20 cellular contexts compared by ENCODE assay signal in the genomic region with DNA sequence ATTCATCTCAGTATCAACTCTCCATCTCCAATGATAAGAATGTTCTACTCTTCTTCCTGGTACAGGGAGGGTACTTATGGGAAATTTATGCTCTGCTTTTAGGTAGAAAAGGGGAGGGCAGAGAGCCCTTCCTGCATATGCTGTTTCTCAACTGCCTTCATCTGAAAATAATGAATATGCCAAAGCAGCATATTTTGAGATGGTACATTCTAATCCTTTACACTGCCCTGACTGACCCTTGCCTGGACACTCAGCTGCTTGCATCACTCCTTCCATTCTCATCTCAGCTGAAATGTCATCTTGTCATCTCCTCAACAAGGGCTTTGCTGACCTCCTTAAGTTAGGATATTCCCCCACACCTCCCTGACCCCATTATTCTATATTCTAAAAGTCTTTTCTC.
"Had no signal": no experiment of that assay in that cellular context is flagged by ENCODE, and none has a peak within 500 bp of the region (broad histone marks: within the 10 kb centered on the region; RNA-seq: fewer than 3 reads in every experiment).

No MANE protein-coding gene starts in this region.

- H3K36me3 ChIP-seq: neutrophil had no signal

- FAIRE-seq: frontal cortex, islet of Langerhans had no signal

- H3K4me3 Mint-ChIP-seq: activated CD4-positive, alpha-beta T cell treated with anti-CD3 and anti-CD28 coated beads, Interleukin-2, amount 10 ng/mL, durations not matched to agents 24 days and 14 days; activated CD8-positive, alpha-beta T cell treated with anti-CD3 and anti-CD28 coated beads, Interleukin-2, amount 10 ng/mL, durations not matched to agents 7 days and 5 days; brain; central memory CD8-positive, alpha-beta T cell; memory B cell; naive thymus-derived CD8-positive, alpha-beta T cell; stimulated activated naive CD8-positive, alpha-beta T cell treated with anti-CD3 and anti-CD28 coated beads, Interleukin-15, Interleukin-2, amounts not matched to agents 100 ng/mL and 50 ng/mL, for 24 hours had no signal

- H3K27me3 ChIP-seq: neutrophil, testis had no signal

- H3K9me3 ChIP-seq: neutrophil, testis had no signal

- ATAC-seq: activated CD8-positive, alpha-beta T cell treated with anti-CD3 and anti-CD28 coated beads, Interleukin-2, amount 10 ng/mL, durations not matched to agents 7 days and 5 days; activated naive CD4-positive, alpha-beta T cell treated with anti-CD3 and anti-CD28 coated beads, Interleukin-2, amount 50 U/mL, for 72 hours; naive thymus-derived CD8-positive, alpha-beta T cell had no signal

- H3K4me1 Mint-ChIP-seq: activated CD4-positive, alpha-beta T cell treated with anti-CD3 and anti-CD28 coated beads, Interleukin-2, amount 10 ng/mL, durations not matched to agents 24 days and 14 days; central memory CD8-positive, alpha-beta T cell; memory B cell; naive thymus-derived CD8-positive, alpha-beta T cell had no signal

- DNase-seq: activated CD4-positive, alpha-beta T cell treated with anti-CD3 and anti-CD28 coated beads, Interleukin-2, amount 10 ng/mL, durations not matched to agents 24 days and 14 days; activated CD4-positive, CD25-positive, alpha-beta regulatory T cell; activated CD8-positive, alpha-beta memory T cell treated with anti-CD3 and anti-CD28 coated beads, Interleukin-2, amount 50 U/mL, for 4 hours; activated CD8-positive, alpha-beta T cell treated with anti-CD3 and anti-CD28 coated beads, Interleukin-2, amount 10 ng/mL, durations not matched to agents 7 days and 5 days; activated gamma-delta T cell; activated T-cell treated with anti-CD3 and anti-CD28 coated beads, Interleukin-2, amount 50 U/mL, for 48 hours; amygdala; effector CD8-positive, alpha-beta T cell; left colon; naive thymus-derived CD8-positive, alpha-beta T cell; right cardiac atrium; testis had no signal

- H3K9me3 Mint-ChIP-seq: activated CD4-positive, alpha-beta T cell treated with anti-CD3 and anti-CD28 coated beads, Interleukin-2, amount 10 ng/mL, durations not matched to agents 24 days and 14 days; activated naive CD4-positive, alpha-beta T cell treated with anti-CD3 and anti-CD28 coated beads, Interleukin-2, amount 50 U/mL, for 72 hours; central memory CD8-positive, alpha-beta T cell; memory B cell; stimulated activated naive CD8-positive, alpha-beta T cell treated with anti-CD3 and anti-CD28 coated beads, Interleukin-15, Interleukin-2, amounts not matched to agents 100 ng/mL and 50 ng/mL, for 24 hours had no signal

- H3K36me3 Mint-ChIP-seq: activated naive CD4-positive, alpha-beta T cell treated with anti-CD3 and anti-CD28 coated beads, Interleukin-2, amount 50 U/mL, for 72 hours; memory B cell had no signal

- H3K27ac ChIP-seq: neutrophil had no signal

- H3K4me3 ChIP-seq: testis had no signal

- H3K27ac Mint-ChIP-seq: activated CD4-positive, alpha-beta T cell treated with anti-CD3 and anti-CD28 coated beads, Interleukin-2, amount 10 ng/mL, durations not matched to agents 24 days and 14 days; activated CD8-positive, alpha-beta T cell treated with anti-CD3 and anti-CD28 coated beads, Interleukin-2, amount 10 ng/mL, durations not matched to agents 7 days and 5 days; activated naive CD4-positive, alpha-beta T cell treated with anti-CD3 and anti-CD28 coated beads, Interleukin-2, amount 50 U/mL, for 72 hours; memory B cell; naive thymus-derived CD8-positive, alpha-beta T cell; stimulated activated naive CD8-positive, alpha-beta T cell treated with anti-CD3 and anti-CD28 coated beads, Interleukin-15, Interleukin-2, amounts not matched to agents 100 ng/mL and 50 ng/mL, for 24 hours had no signal

- H3K27me3 Mint-ChIP-seq: stimulated activated naive CD8-positive, alpha-beta T cell treated with anti-CD3 and anti-CD28 coated beads, Interleukin-15, Interleukin-2, amounts not matched to agents 100 ng/mL and 50 ng/mL, for 24 hours had no signal
